1 cellular context compared by ENCODE assay signal in genomic region chr20:52924411-52925271, GRCh38.
TF ChIP-seq lines count a peak whose summit lies in the region.

No MANE protein-coding gene starts in this region.

TF ChIP-seq in HepG2, 621 proteins besides CTCF, POLR2A, EP300 and RAD21 (continued from another document and continues in another):
- no peak for TF ChIP-seq FLYWCH1 (CRISPR knock-in tag; IDR thresholded peaks at IDR 0.05)
- no peak for TF ChIP-seq IKZF1 (IDR thresholded peaks at IDR 0.05)
- TF ChIP-seq ZNF780A (CRISPR knock-in tag; IDR thresholded peaks at IDR 0.05) = peak; percentile 78
- no peak for TF ChIP-seq ZNF382 (CRISPR knock-in tag; IDR thresholded peaks at IDR 0.05; ENCODE audit: borderline replicate concordance)
- no peak for TF ChIP-seq EEA1 (CRISPR knock-in tag; IDR thresholded peaks at IDR 0.05; ENCODE audit: borderline replicate concordance)
- TF ChIP-seq TEF (CRISPR knock-in tag; IDR thresholded peaks at IDR 0.05) = no peak
- no peak for TF ChIP-seq MBNL3 (CRISPR knock-in tag; conservative IDR thresholded peaks at IDR 0.05)
- TF ChIP-seq SALL2 (CRISPR knock-in tag; IDR thresholded peaks at IDR 0.05) = peak; percentile 72
- TF ChIP-seq ISL2 (CRISPR knock-in tag; IDR thresholded peaks at IDR 0.05) = peak; percentile 98
- TF ChIP-seq NCOA5 (CRISPR knock-in tag; IDR thresholded peaks at IDR 0.05) = no peak
- no peak for TF ChIP-seq ZNF180 (CRISPR knock-in tag; IDR thresholded peaks at IDR 0.05; ENCODE audit: borderline replicate concordance, low read depth)
- peak; percentile 93 for TF ChIP-seq HMGXB3 (CRISPR knock-in tag; IDR thresholded peaks at IDR 0.05; ENCODE audit: borderline replicate concordance)
- no peak; the same call in 1 of the 2 replicates for TF ChIP-seq ZNF7 (CRISPR knock-in tag; IDR thresholded peaks at IDR 0.05)
- no peak for TF ChIP-seq ZNF30 (CRISPR knock-in tag; IDR thresholded peaks at IDR 0.05)
- no peak for TF ChIP-seq HES4 (CRISPR knock-in tag; IDR thresholded peaks at IDR 0.05; ENCODE audit: borderline replicate concordance)
- TF ChIP-seq ZMYM4 (CRISPR knock-in tag; IDR thresholded peaks at IDR 0.05) = peak; percentile 97
- no peak for TF ChIP-seq ZXDC (CRISPR knock-in tag; IDR thresholded peaks at IDR 0.05)
- TF ChIP-seq MLXIP (CRISPR knock-in tag; IDR thresholded peaks at IDR 0.05; ENCODE audit: borderline replicate concordance) = peak; percentile 19; the same call in 1 of the 2 replicates
- 0 out of 2 replicates have a peak, but pooled peaks have one; percentile 48 for TF ChIP-seq ZNF510 (CRISPR knock-in tag; IDR thresholded peaks at IDR 0.05; ENCODE audit: low read depth)
- TF ChIP-seq KLF15 (CRISPR knock-in tag; IDR thresholded peaks at IDR 0.05; ENCODE audit: borderline replicate concordance) = no peak; the same call in 1 of the 2 replicates
- peak; percentile 52 for TF ChIP-seq MED8 (CRISPR knock-in tag; IDR thresholded peaks at IDR 0.05; ENCODE audit: insufficient replicate concordance)
- TF ChIP-seq AKNA (CRISPR knock-in tag; IDR thresholded peaks at IDR 0.05; ENCODE audit: borderline replicate concordance) = no peak
- peak; percentile 50 for TF ChIP-seq NFYC (CRISPR knock-in tag; IDR thresholded peaks at IDR 0.05)
- TF ChIP-seq ZNF589 (CRISPR knock-in tag; conservative IDR thresholded peaks at IDR 0.05) = no peak
- TF ChIP-seq HNF1B (CRISPR knock-in tag; IDR thresholded peaks at IDR 0.05) = peak; percentile 91; the same call in 1 of the 2 replicates
- peak; percentile 69; the same call in 1 of the 2 replicates for TF ChIP-seq ARNTL (CRISPR knock-in tag; IDR thresholded peaks at IDR 0.05)
- TF ChIP-seq PBX2 (CRISPR knock-in tag; IDR thresholded peaks at IDR 0.05) = no peak
- no peak for TF ChIP-seq HINFP (CRISPR knock-in tag; IDR thresholded peaks at IDR 0.05; ENCODE audit: low read depth)
- peak; percentile 8; the same call in 1 of the 2 replicates for TF ChIP-seq BRD4 (CRISPR knock-in tag; IDR thresholded peaks at IDR 0.05)
- peak; percentile 88 for TF ChIP-seq FOXK1 (CRISPR knock-in tag; IDR thresholded peaks at IDR 0.05; ENCODE audit: borderline replicate concordance, low read depth)
- TF ChIP-seq KLF9 (CRISPR knock-in tag; IDR thresholded peaks at IDR 0.05; ENCODE audit: low read depth) = 0 out of 2 replicates have a peak, but pooled peaks have one; percentile 31
- no peak for TF ChIP-seq SIN3A (IDR thresholded peaks at IDR 0.05; ENCODE audit: borderline replicate concordance, low read depth, low read length)
- TF ChIP-seq ZNF777 (CRISPR knock-in tag; IDR thresholded peaks at IDR 0.05) = peak; percentile 42; the same call in 1 of the 2 replicates
- TF ChIP-seq REXO4 (CRISPR knock-in tag; IDR thresholded peaks at IDR 0.05; ENCODE audit: borderline replicate concordance) = no peak
- peak; percentile 20; the same call in 1 of the 2 replicates for TF ChIP-seq NCOA1 (CRISPR knock-in tag; IDR thresholded peaks at IDR 0.05)
- 0 out of 2 replicates have a peak, but pooled peaks have one; percentile 41 for TF ChIP-seq SATB2 (CRISPR knock-in tag; IDR thresholded peaks at IDR 0.05)
- TF ChIP-seq ZNF547 (CRISPR knock-in tag; IDR thresholded peaks at IDR 0.05) = no peak; the same call in 1 of the 2 replicates
- TF ChIP-seq CBX5 (CRISPR knock-in tag; IDR thresholded peaks at IDR 0.05; ENCODE audit: borderline replicate concordance) = peak; percentile 90; the same call in 1 of the 2 replicates
- TF ChIP-seq KDM6A (CRISPR knock-in tag; IDR thresholded peaks at IDR 0.05; ENCODE audit: low read depth) = peak; percentile 90
- TF ChIP-seq ARNT (IDR thresholded peaks at IDR 0.05) = no peak
- TF ChIP-seq ZBTB21 (CRISPR knock-in tag; IDR thresholded peaks at IDR 0.05) = peak; percentile 72
- TF ChIP-seq FOXP1 (IDR thresholded peaks at IDR 0.05) = no peak
- peak; percentile 91 for TF ChIP-seq FOXP1 (CRISPR knock-in tag; IDR thresholded peaks at IDR 0.05)
- TF ChIP-seq ZNF737 (CRISPR knock-in tag; IDR thresholded peaks at IDR 0.05; ENCODE audit: borderline replicate concordance) = no peak
- no peak for TF ChIP-seq ADNP (CRISPR knock-in tag; IDR thresholded peaks at IDR 0.05)
